ENCODE assay signal across 1 cellular context in genomic region chr6:37254881-37255280, GRCh38.
A peak's percentile ranks its signal among the peaks of the same experiment; 100 is the strongest.
TF ChIP-seq lines count a peak whose summit lies in the region.

No MANE protein-coding gene starts in this region.

TF ChIP-seq in HepG2, 621 proteins besides CTCF, POLR2A, EP300 and RAD21:
- no peak for TF ChIP-seq RNF219 (CRISPR knock-in tag; IDR thresholded peaks at IDR 0.05)
- peak; percentile 34; the same call in 1 of the 2 replicates for TF ChIP-seq ZBTB33 (CRISPR knock-in tag; IDR thresholded peaks at IDR 0.05)
- TF ChIP-seq ZNF670 (CRISPR knock-in tag; IDR thresholded peaks at IDR 0.05; ENCODE audit: borderline replicate concordance), result no peak
- TF ChIP-seq ELF4 (CRISPR knock-in tag; IDR thresholded peaks at IDR 0.05; ENCODE audit: borderline replicate concordance), result no peak
